ENCODE assay signal across 1 cellular context in the genomic region with DNA sequence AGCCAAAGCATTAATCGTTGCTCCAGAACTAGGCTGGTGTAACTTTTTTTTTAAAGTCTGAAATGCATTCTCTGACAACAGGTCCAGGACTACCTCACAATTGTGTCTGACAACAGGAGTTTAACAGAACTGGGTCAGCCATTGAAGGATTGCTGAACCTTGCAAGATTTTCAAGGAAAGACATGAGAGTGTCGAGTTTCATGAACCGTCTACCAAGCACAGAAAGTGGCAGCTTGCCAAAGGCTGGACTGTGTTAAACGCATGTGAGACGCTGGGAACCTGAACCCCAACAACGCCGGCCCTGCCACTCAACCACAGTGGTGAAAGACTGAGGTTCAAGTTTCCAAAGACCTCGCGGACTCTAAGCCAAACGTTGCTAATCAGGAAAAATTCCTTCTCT.
TF ChIP-seq lines count a peak whose summit lies in the region.

No MANE protein-coding gene starts in this region.

TF ChIP-seq in SK-N-SH, 30 proteins besides CTCF, POLR2A, EP300 and RAD21 (continued from another document):
- TF ChIP-seq, protein P1, sequence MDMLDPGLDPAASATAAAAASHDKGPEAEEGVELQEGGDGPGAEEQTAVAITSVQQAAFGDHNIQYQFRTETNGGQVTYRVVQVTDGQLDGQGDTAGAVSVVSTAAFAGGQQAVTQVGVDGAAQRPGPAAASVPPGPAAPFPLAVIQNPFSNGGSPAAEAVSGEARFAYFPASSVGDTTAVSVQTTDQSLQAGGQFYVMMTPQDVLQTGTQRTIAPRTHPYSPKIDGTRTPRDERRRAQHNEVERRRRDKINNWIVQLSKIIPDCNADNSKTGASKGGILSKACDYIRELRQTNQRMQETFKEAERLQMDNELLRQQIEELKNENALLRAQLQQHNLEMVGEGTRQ (IDR thresholded peaks at IDR 0.05; ENCODE audit: borderline replicate concordance, low read depth, low read length): no peak
- TF ChIP-seq, protein P2, sequence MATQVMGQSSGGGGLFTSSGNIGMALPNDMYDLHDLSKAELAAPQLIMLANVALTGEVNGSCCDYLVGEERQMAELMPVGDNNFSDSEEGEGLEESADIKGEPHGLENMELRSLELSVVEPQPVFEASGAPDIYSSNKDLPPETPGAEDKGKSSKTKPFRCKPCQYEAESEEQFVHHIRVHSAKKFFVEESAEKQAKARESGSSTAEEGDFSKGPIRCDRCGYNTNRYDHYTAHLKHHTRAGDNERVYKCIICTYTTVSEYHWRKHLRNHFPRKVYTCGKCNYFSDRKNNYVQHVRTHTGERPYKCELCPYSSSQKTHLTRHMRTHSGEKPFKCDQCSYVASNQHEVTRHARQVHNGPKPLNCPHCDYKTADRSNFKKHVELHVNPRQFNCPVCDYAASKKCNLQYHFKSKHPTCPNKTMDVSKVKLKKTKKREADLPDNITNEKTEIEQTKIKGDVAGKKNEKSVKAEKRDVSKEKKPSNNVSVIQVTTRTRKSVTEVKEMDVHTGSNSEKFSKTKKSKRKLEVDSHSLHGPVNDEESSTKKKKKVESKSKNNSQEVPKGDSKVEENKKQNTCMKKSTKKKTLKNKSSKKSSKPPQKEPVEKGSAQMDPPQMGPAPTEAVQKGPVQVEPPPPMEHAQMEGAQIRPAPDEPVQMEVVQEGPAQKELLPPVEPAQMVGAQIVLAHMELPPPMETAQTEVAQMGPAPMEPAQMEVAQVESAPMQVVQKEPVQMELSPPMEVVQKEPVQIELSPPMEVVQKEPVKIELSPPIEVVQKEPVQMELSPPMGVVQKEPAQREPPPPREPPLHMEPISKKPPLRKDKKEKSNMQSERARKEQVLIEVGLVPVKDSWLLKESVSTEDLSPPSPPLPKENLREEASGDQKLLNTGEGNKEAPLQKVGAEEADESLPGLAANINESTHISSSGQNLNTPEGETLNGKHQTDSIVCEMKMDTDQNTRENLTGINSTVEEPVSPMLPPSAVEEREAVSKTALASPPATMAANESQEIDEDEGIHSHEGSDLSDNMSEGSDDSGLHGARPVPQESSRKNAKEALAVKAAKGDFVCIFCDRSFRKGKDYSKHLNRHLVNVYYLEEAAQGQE (IDR thresholded peaks at IDR 0.05; ENCODE audit: low read depth, low read length): no peak
- no peak for TF ChIP-seq JUND (IDR thresholded peaks at IDR 0.05)
- TF ChIP-seq GATA2 (CRISPR knock-in tag; IDR thresholded peaks at IDR 0.05): no peak
- TF ChIP-seq MEF2A (IDR thresholded peaks at IDR 0.05; ENCODE audit: borderline replicate concordance, low read depth): no peak
- TF ChIP-seq EZH2phosphoT487 (IDR thresholded peaks at IDR 0.05; ENCODE audit: borderline replicate concordance, low read depth): no peak
- TF ChIP-seq, protein P3, sequence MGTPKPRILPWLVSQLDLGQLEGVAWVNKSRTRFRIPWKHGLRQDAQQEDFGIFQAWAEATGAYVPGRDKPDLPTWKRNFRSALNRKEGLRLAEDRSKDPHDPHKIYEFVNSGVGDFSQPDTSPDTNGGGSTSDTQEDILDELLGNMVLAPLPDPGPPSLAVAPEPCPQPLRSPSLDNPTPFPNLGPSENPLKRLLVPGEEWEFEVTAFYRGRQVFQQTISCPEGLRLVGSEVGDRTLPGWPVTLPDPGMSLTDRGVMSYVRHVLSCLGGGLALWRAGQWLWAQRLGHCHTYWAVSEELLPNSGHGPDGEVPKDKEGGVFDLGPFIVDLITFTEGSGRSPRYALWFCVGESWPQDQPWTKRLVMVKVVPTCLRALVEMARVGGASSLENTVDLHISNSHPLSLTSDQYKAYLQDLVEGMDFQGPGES (IDR thresholded peaks at IDR 0.05; ENCODE audit: low read depth, low read length): no peak
- TF ChIP-seq NRF1 (IDR thresholded peaks at IDR 0.05; ENCODE audit: low read depth, low read length): no peak
- no peak for TF ChIP-seq ELF1 (IDR thresholded peaks at IDR 0.05)
- TF ChIP-seq, protein P4, sequence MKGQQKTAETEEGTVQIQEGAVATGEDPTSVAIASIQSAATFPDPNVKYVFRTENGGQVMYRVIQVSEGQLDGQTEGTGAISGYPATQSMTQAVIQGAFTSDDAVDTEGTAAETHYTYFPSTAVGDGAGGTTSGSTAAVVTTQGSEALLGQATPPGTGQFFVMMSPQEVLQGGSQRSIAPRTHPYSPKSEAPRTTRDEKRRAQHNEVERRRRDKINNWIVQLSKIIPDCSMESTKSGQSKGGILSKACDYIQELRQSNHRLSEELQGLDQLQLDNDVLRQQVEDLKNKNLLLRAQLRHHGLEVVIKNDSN (IDR thresholded peaks at IDR 0.05; ENCODE audit: borderline replicate concordance, low read depth): no peak
- 0 out of 2 replicates have a peak, but pooled peaks have one; percentile 16 for TF ChIP-seq POLR2AphosphoS5 (IDR thresholded peaks at IDR 0.05; ENCODE audit: low read depth, low read length)
- TF ChIP-seq FOXM1 (IDR thresholded peaks at IDR 0.05; ENCODE audit: low read depth): no peak
